In genomic region chr13:70088926-70089325, GRCh38 we compare ENCODE assay signal across 30 cellular contexts. TPM values are rescaled to one million over a fixed set of nuclear protein-coding genes. Genes with fewer than 3 reads are reported as not detected.
"Had no signal": no experiment of that assay in that cellular context is flagged by ENCODE, and none has a peak within 500 bp of the region (broad histone marks: within the 10 kb centered on the region; RNA-seq: fewer than 3 reads in every experiment).

No MANE protein-coding gene starts in this region.

- H3K27me3 ChIP-seq: dorsolateral prefrontal cortex, gastrocnemius medialis, heart right ventricle, neural progenitor cell, ovary had no signal

- H3K9me3 Mint-ChIP-seq: mesothelial cell of epicardium, neural progenitor cell, type B pancreatic cell had no signal

- DNase-seq: cortex of kidney; dorsolateral prefrontal cortex; effector CD8-positive, alpha-beta T cell; gastrocnemius medialis; heart right ventricle; hypothalamus; kidney glomerular epithelial cell; mammary epithelial cell; natural killer cell; nucleus accumbens; ovary; right cardiac atrium; small intestine; stimulated activated CD4-positive, alpha-beta T cell treated with anti-CD3 and anti-CD28 coated beads, Interleukin-12 subunit alpha, Interleukin-12 subunit beta, amount 100 ng/mL, for 4 hours; stimulated activated naive CD4-positive, alpha-beta T cell had no signal

- H3K27ac Mint-ChIP-seq: mesothelial cell of epicardium, natural killer cell, neural progenitor cell, type B pancreatic cell had no signal

- FAIRE-seq: endometrium, islet of Langerhans, small intestine, urothelium cell line had no signal

- H3K4me2 ChIP-seq: neural progenitor cell had no signal

- H2AFZ ChIP-seq: neural progenitor cell had no signal

- H3K9ac ChIP-seq: neural progenitor cell had no signal

- H3K36me3 ChIP-seq: gastrocnemius medialis, heart right ventricle, neural progenitor cell, ovary had no signal

- H3K36me3 Mint-ChIP-seq: mesothelial cell of epicardium, neural progenitor cell, type B pancreatic cell had no signal

- H3K4me3 Mint-ChIP-seq: mesothelial cell of epicardium, natural killer cell, neural progenitor cell, type B pancreatic cell had no signal

- H3K9me3 ChIP-seq: gastrocnemius medialis, heart right ventricle, ovary had no signal

- H3K4me1 ChIP-seq: gastrocnemius medialis, heart right ventricle, neural progenitor cell had no signal

- ATAC-seq: esophagus mucosa, gastrocnemius medialis, heart right ventricle, left lobe of liver, natural killer cell, right cardiac atrium had no signal

- H3K4me3 ChIP-seq: dorsolateral prefrontal cortex, gastrocnemius medialis, heart right ventricle, neural progenitor cell, ovary had no signal

- H3K27ac ChIP-seq: dorsolateral prefrontal cortex, gastrocnemius medialis, heart right ventricle, neural progenitor cell, ovary had no signal

- H3K4me1 Mint-ChIP-seq: mesothelial cell of epicardium, natural killer cell had no signal

- H3K27me3 Mint-ChIP-seq: type B pancreatic cell had no signal

RNA-seq across cellular contexts. Expression of gene ATXN8OS, which starts 18.7 kb away (rescaled TPM):
- total RNA-seq: chondrocyte, esophagus mucosa, fibroblast of lung, gastrocnemius medialis, heart right ventricle, left lobe of liver, lower leg skin, mammary epithelial cell, mesothelial cell of epicardium, mucosa of gallbladder, myocyte, natural killer cell, ovary, posterior vena cava, right cardiac atrium had no signal
- polyA plus RNA-seq: fibroblast of lung, heart right ventricle, mammary epithelial cell, ovary, right cardiac atrium, thymus had no signal

RNA-seq across cellular contexts. Expression of gene KLHL1, which starts 19.3 kb away (rescaled TPM):
- total RNA-seq: chondrocyte, esophagus mucosa, fibroblast of lung, gastrocnemius medialis, left lobe of liver, lower leg skin, mammary epithelial cell, mesothelial cell of epicardium, mucosa of gallbladder, myocyte, natural killer cell, ovary, posterior vena cava, right cardiac atrium had no signal
- polyA plus RNA-seq: fibroblast of lung, heart right ventricle, mammary epithelial cell, ovary, right cardiac atrium had no signal
